Comparison of ENCODE assay signal across 9 cellular contexts in genomic region chr19:4061683-4062575, GRCh38. TPM values are rescaled to one million over a fixed set of nuclear protein-coding genes. Genes with fewer than 3 reads are reported as not detected.
DNase-seq lines count a peak whose midpoint lies in the region; ATAC-seq, FAIRE-seq and TF ChIP-seq lines count a peak whose summit lies in the region.
"Had no signal": no experiment of that assay in that cellular context is flagged by ENCODE, and none has a peak within 500 bp of the region (broad histone marks: within the 10 kb centered on the region; RNA-seq: fewer than 3 reads in every experiment).

No MANE protein-coding gene starts in this region.

- in situ Hi-C loops in astrocyte of the cerebellum (cut with HindIII; ENCODE audit: low sequenced_read_pairs): loop anchor here (10.0 kb wide), 1 partner anchor 143 kb away; no protein-coding TSS in a partner anchor

- no peak for FAIRE-seq in D721Med (lab: Jason Lieb, UNC)

- DNase-seq in activated CD8-positive, alpha-beta memory T cell treated with anti-CD3 and anti-CD28 coated beads, Interleukin-2, amount 10 ng/mL, durations not matched to agents 7 days and 5 days: no peak
- DNase-seq in activated CD8-positive, alpha-beta memory T cell treated with anti-CD3 and anti-CD28 coated beads, Interleukin-2, amount 50 U/mL, for 4 hours: no peak
- DNase-seq in astrocyte of the cerebellum (ENCODE audit: low read depth): no peak
- peak; percentile 74 for DNase-seq in lower lobe of right lung
- peak; percentile 82 for DNase-seq in upper lobe of right lung
- DNase-seq in D721Med (ENCODE audit: insufficient read length, low spot score): no peak
- DNase-seq: DND-41 had no signal

- intact Hi-C loops in lower lobe of right lung (cut with DNase I): no loop called here
- intact Hi-C loops in upper lobe of right lung (cut with DNase I): no loop called here

- H3K27me3 Mint-ChIP-seq in activated CD8-positive, alpha-beta memory T cell treated with anti-CD3 and anti-CD28 coated beads, Interleukin-2, amount 10 ng/mL, durations not matched to agents 7 days and 5 days: no peaks in the 10 kb centered on the region

- H3K36me3 ChIP-seq in lower lobe of right lung (peaks cover 6% of the 10 kb centered on the region), upper lobe of right lung (no peaks in the 10 kb centered on the region)

- peak overlapping the region; percentile 36 for H3K27ac Mint-ChIP-seq in activated CD8-positive, alpha-beta memory T cell treated with anti-CD3 and anti-CD28 coated beads, Interleukin-2, amount 10 ng/mL, durations not matched to agents 7 days and 5 days

- H3K4me3 ChIP-seq in astrocyte of the cerebellum (ENCODE audit: low read depth, low read length) (peak overlapping the region; percentile 5), lower lobe of right lung (peak overlapping the region; percentile 43), upper lobe of right lung (peak overlapping the region; percentile 48)

- peak overlapping the region; percentile 94 for H3K27ac ChIP-seq in lower lobe of right lung
- H3K27ac ChIP-seq in upper lobe of right lung: peak overlapping the region; percentile 95

- TF ChIP-seq CTCF in astrocyte of the cerebellum (IDR thresholded peaks at IDR 0.05; ENCODE audit: low read depth, low read length, missing control alignments) (no peak), lower lobe of right lung (IDR thresholded peaks at IDR 0.05) (no peak), upper lobe of right lung (IDR thresholded peaks at IDR 0.05) (no peak), D721Med (IDR thresholded peaks at IDR 0.05; ENCODE audit: insufficient read depth, missing control alignments) (no peak)

- peaks cover 15% of the 10 kb centered on the region for H3K36me3 Mint-ChIP-seq in activated CD8-positive, alpha-beta memory T cell treated with anti-CD3 and anti-CD28 coated beads, Interleukin-2, amount 10 ng/mL, durations not matched to agents 7 days and 5 days

- no peaks in the 10 kb centered on the region for H3K9me3 Mint-ChIP-seq in activated CD8-positive, alpha-beta memory T cell treated with anti-CD3 and anti-CD28 coated beads, Interleukin-2, amount 10 ng/mL, durations not matched to agents 7 days and 5 days (ENCODE audit: low read depth)

- CTCF ChIA-PET in activated CD8-positive, alpha-beta memory T cell treated with anti-CD3 and anti-CD28 coated beads, Interleukin-2, amount 10 ng/mL, durations not matched to agents 7 days and 5 days (lab: Charles Lee): interaction anchor here (1.2 to 2.4 kb wide), 3 partner anchors 16 to 78 kb away, joined by 3 to 10 read pairs (median 3); no protein-coding TSS in a partner anchor

- peaks cover 46% of the 10 kb centered on the region for H3K4me1 Mint-ChIP-seq in activated CD8-positive, alpha-beta memory T cell treated with anti-CD3 and anti-CD28 coated beads, Interleukin-2, amount 10 ng/mL, durations not matched to agents 7 days and 5 days

- H3K27me3 ChIP-seq in lower lobe of right lung (ENCODE audit: low read depth) (no peaks in the 10 kb centered on the region), upper lobe of right lung (no peaks in the 10 kb centered on the region)

- ATAC-seq in activated CD8-positive, alpha-beta memory T cell treated with anti-CD3 and anti-CD28 coated beads, Interleukin-2, amount 10 ng/mL, durations not matched to agents 7 days and 5 days: no peak
- ATAC-seq in lower lobe of right lung: no peak
- no peak for ATAC-seq in upper lobe of right lung
- ATAC-seq in GM18511 (IDR thresholded peaks at IDR 0.05; ENCODE audit: unreplicated experiment): no peak
- ATAC-seq in GM19397 (IDR thresholded peaks at IDR 0.05; ENCODE audit: unreplicated experiment): no peak

- no peak overlapping the region for H3K4me3 Mint-ChIP-seq in activated CD8-positive, alpha-beta memory T cell treated with anti-CD3 and anti-CD28 coated beads, Interleukin-2, amount 10 ng/mL, durations not matched to agents 7 days and 5 days

- H3K4me1 ChIP-seq in lower lobe of right lung: peaks cover 76% of the 10 kb centered on the region
- H3K4me1 ChIP-seq in upper lobe of right lung: peaks cover 68% of the 10 kb centered on the region

- H3K9me3 ChIP-seq in lower lobe of right lung (no peaks in the 10 kb centered on the region), upper lobe of right lung (no peaks in the 10 kb centered on the region)

RNA-seq across cellular contexts. Expression of gene ZBTB7A, which starts 4.8 kb away (rescaled TPM):
- 10 to 100 TPM; 67.4 to 72.6 TPM for total RNA-seq in activated CD8-positive, alpha-beta memory T cell treated with anti-CD3 and anti-CD28 coated beads, Interleukin-2, amount 10 ng/mL, durations not matched to agents 7 days and 5 days
- total RNA-seq in lower lobe of right lung (51.9 TPM), upper lobe of right lung (54.3 TPM)

RNA-seq across cellular contexts. Expression of gene PIAS4, which starts 54.4 kb away (rescaled TPM):
- 10 to 100 TPM; 34.0 to 39.4 TPM for total RNA-seq in activated CD8-positive, alpha-beta memory T cell treated with anti-CD3 and anti-CD28 coated beads, Interleukin-2, amount 10 ng/mL, durations not matched to agents 7 days and 5 days
- total RNA-seq in lower lobe of right lung (27.6 TPM), upper lobe of right lung (25.4 TPM)

Comparison
In these comparisons a context has a peak if more than half of its experiments do, and no peak if none do; other contexts are left out.
1. DNase-seq: peak in lower lobe of right lung (single experiment) and upper lobe of right lung (single experiment); none in activated CD8-positive, alpha-beta memory T cell treated with anti-CD3 and anti-CD28 coated beads, Interleukin-2, amount 10 ng/mL, durations not matched to agents 7 days and 5 days (single experiment), activated CD8-positive, alpha-beta memory T cell treated with anti-CD3 and anti-CD28 coated beads, Interleukin-2, amount 50 U/mL, for 4 hours (single experiment), astrocyte of the cerebellum (single experiment) and D721Med (single experiment).
2. Peak in every context shown above with its lines, with median percentiles within 50 percentile points of each other: H3K4me3 ChIP-seq.